19 cellular contexts compared by ENCODE assay signal in the genomic region with DNA sequence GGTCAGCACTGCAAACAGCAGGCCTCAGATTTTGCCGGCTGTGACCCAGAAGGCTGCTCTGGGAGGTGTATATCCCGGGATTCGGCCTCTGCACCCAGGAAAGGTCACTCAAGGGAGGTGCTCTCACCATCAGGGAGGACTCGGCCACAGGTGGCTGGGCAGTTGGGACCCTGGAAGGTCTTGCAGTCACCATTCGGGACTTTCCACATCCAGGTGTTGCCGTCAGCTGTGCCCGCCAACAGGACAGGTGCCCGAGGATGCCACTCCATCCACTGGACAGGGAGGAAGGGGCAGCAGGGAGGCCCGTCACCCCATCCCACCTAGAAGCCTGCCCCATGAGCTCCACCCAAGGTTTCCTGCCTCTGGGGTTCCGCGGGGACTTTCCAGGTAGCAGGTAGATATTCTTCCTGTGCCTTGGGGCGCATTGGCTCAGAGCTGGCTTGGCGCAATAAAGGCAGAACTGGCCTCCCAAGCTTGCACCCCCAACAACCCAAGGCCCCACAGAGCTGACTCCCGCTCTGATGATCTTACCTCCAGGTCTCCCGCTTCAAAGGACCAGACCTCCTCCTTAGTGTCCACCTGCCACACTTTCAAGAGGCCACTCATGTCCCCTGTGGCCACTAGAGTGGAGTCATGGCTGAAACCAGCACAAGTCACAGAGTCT. TPM values are rescaled to one million over a fixed set of nuclear protein-coding genes. Genes with fewer than 3 reads are reported as not detected.
DNase-seq lines count a peak whose midpoint lies in the region; ATAC-seq, FAIRE-seq and TF ChIP-seq lines count a peak whose summit lies in the region.
"Had no signal": no experiment of that assay in that cellular context is flagged by ENCODE, and none has a peak within 500 bp of the region (broad histone marks: within the 10 kb centered on the region; RNA-seq: fewer than 3 reads in every experiment).

No MANE protein-coding gene starts in this region.

- H3K27me3 ChIP-seq in DND-41 (ENCODE audit: insufficient read depth, low read length, poor library complexity) (no peaks in the 10 kb centered on the region), MM.1S (replicated peaks; ENCODE audit: insufficient read depth, low read length) (no peaks in the 10 kb centered on the region)
- H3K27me3 ChIP-seq: BLaER1 treated with 17β-estradiol and CSF1 and Interleukin-3, amounts not matched to agents 10 nM and 100 nM had no signal

- no peak overlapping the region for H3K9ac ChIP-seq in DND-41 (ENCODE audit: low read depth, low read length)
- no peak overlapping the region for H3K9ac ChIP-seq in MM.1S (ENCODE audit: low read length)

- no peak overlapping the region for H3K4me3 ChIP-seq in DND-41 (ENCODE audit: low read depth in 1 of 2, low read length in 2 of 2)
- no peak overlapping the region for H3K4me3 ChIP-seq in MM.1S (ENCODE audit: low read length)
- H3K4me3 ChIP-seq: BLaER1 treated with 17β-estradiol and CSF1 and Interleukin-3, amounts not matched to agents 10 nM and 100 nM; GM23338; K562 had no signal

- H3K4me3 Mint-ChIP-seq in activated CD4-positive, alpha-beta T cell treated with anti-CD3 and anti-CD28 coated beads, Interleukin-2, amount 10 ng/mL, durations not matched to agents 7 days and 5 days: no peak overlapping the region
- H3K4me3 Mint-ChIP-seq in chondrocyte (ENCODE audit: unreplicated experiment): no peak overlapping the region
- H3K4me3 Mint-ChIP-seq: GM23338 had no signal

- peaks cover 15% of the 10 kb centered on the region for H3K36me3 Mint-ChIP-seq in activated CD4-positive, alpha-beta T cell treated with anti-CD3 and anti-CD28 coated beads, Interleukin-2, amount 10 ng/mL, durations not matched to agents 7 days and 5 days (ENCODE audit: low read depth)
- peaks cover 13% of the 10 kb centered on the region for H3K36me3 Mint-ChIP-seq in chondrocyte (ENCODE audit: low read depth)

- H2AFZ ChIP-seq in DND-41 (ENCODE audit: low read depth, low read length) (no peak overlapping the region), MM.1S (ENCODE audit: low read length) (no peak overlapping the region)
- H2AFZ ChIP-seq: GM23338 had no signal

- H3K9me2 ChIP-seq in MM.1S (replicated peaks; ENCODE audit: insufficient read depth, low read length): no peaks in the 10 kb centered on the region

- no peak for TF ChIP-seq CTCF in DND-41 (IDR thresholded peaks at IDR 0.05; ENCODE audit: borderline replicate concordance, extremely low read depth, low read length, poor library complexity, severe bottlenecking)
- TF ChIP-seq CTCF in chondrocyte (IDR thresholded peaks at IDR 0.05): no peak
- TF ChIP-seq CTCF in D721Med (IDR thresholded peaks at IDR 0.05; ENCODE audit: insufficient read depth, missing control alignments): no peak
- TF ChIP-seq CTCF in MM.1S (IDR thresholded peaks at IDR 0.05; ENCODE audit: low read length): no peak

- CTCF ChIA-PET in activated CD4-positive, alpha-beta T cell treated with anti-CD3 and anti-CD28 coated beads, Interleukin-2, amount 10 ng/mL, durations not matched to agents 7 days and 5 days (lab: Charles Lee): interaction anchor here (0.6 to 2.0 kb wide), 5 partner anchors 9 to 130 kb away, joined by 3 to 9 read pairs (median 4); no protein-coding TSS in a partner anchor

- FAIRE-seq in GM19239 (lab: Jason Lieb, UNC): no peak
- FAIRE-seq in D721Med (lab: Jason Lieb, UNC): no peak
- FAIRE-seq: HTR-8/SVneo, K562 had no signal

- peaks cover 35% of the 10 kb centered on the region for H3K79me2 ChIP-seq in DND-41 (ENCODE audit: insufficient read depth, low read length)
- H3K79me2 ChIP-seq in MM.1S (ENCODE audit: low read length): peaks cover 30% of the 10 kb centered on the region

- intact Hi-C loops in posterior vena cava (cut with DNase I): no loop called here

- no peaks in the 10 kb centered on the region for H3F3A ChIP-seq in MM.1S (ENCODE audit: insufficient read depth, low read length)

- H3K9me3 ChIP-seq in DND-41 (ENCODE audit: insufficient read depth, low read length, severe bottlenecking) (no peaks in the 10 kb centered on the region), MM.1S (replicated peaks; ENCODE audit: insufficient read depth, low read length) (no peaks in the 10 kb centered on the region)
- H3K9me3 ChIP-seq: BLaER1 treated with 17β-estradiol and CSF1 and Interleukin-3, amounts not matched to agents 10 nM and 100 nM had no signal

- 0 out of 2 replicates have a peak overlapping the region, but pooled peaks have one; percentile 6 for H3K4me2 ChIP-seq in DND-41 (ENCODE audit: insufficient read depth, low read length)
- no peak overlapping the region for H3K4me2 ChIP-seq in MM.1S (ENCODE audit: low read depth, low read length)
- H3K4me2 ChIP-seq: GM23338 had no signal

- H3K9me3 Mint-ChIP-seq in activated CD4-positive, alpha-beta T cell treated with anti-CD3 and anti-CD28 coated beads, Interleukin-2, amount 10 ng/mL, durations not matched to agents 7 days and 5 days: no peaks in the 10 kb centered on the region
- H3K9me3 Mint-ChIP-seq in chondrocyte (ENCODE audit: low read depth): no peaks in the 10 kb centered on the region
- H3K9me3 Mint-ChIP-seq: GM23338 had no signal

- peaks cover 31% of the 10 kb centered on the region for H4K20me1 ChIP-seq in DND-41 (ENCODE audit: insufficient read depth, low read length)
- no peaks in the 10 kb centered on the region for H4K20me1 ChIP-seq in MM.1S (ENCODE audit: insufficient read depth, low read length)

- H3K4me1 Mint-ChIP-seq in activated CD4-positive, alpha-beta T cell treated with anti-CD3 and anti-CD28 coated beads, Interleukin-2, amount 10 ng/mL, durations not matched to agents 7 days and 5 days: peaks cover 40% of the 10 kb centered on the region
- H3K4me1 Mint-ChIP-seq in chondrocyte (ENCODE audit: low read depth): peaks cover 18% of the 10 kb centered on the region

- POLR2A ChIA-PET in activated CD4-positive, alpha-beta T cell treated with anti-CD3 and anti-CD28 coated beads, Interleukin-2, amount 10 ng/mL, durations not matched to agents 7 days and 5 days (lab: Charles Lee): no interaction called here

- no peaks in the 10 kb centered on the region for H3K27me3 Mint-ChIP-seq in activated CD4-positive, alpha-beta T cell treated with anti-CD3 and anti-CD28 coated beads, Interleukin-2, amount 10 ng/mL, durations not matched to agents 7 days and 5 days
- no peaks in the 10 kb centered on the region for H3K27me3 Mint-ChIP-seq in chondrocyte (ENCODE audit: low read depth)

- peaks cover 26% of the 10 kb centered on the region for H3K4me1 ChIP-seq in DND-41 (ENCODE audit: insufficient read depth, low read length)
- H3K4me1 ChIP-seq in MM.1S (ENCODE audit: low read length): peaks cover 9% of the 10 kb centered on the region; the same call in 1 of the 2 replicates

- DNase-seq in activated CD4-positive, alpha-beta T cell treated with anti-CD3 and anti-CD28 coated beads, Interleukin-2, amount 10 ng/mL, durations not matched to agents 7 days and 5 days: no peak
- DNase-seq in activated CD4-positive, alpha-beta T cell treated with anti-CD3 and anti-CD28 coated beads, Interleukin-2, amount 50 U/mL, for 4 hours: no peak
- DNase-seq in DND-41: no peak
- peak; percentile 81 for DNase-seq in chondrocyte (ENCODE audit: low spot score)
- peak; percentile 66 for DNase-seq in posterior vena cava (ENCODE audit: low spot score)
- DNase-seq in GM19239 (ENCODE audit: insufficient read length, low spot score): no peak
- no peak for DNase-seq in D721Med (ENCODE audit: insufficient read length, low spot score)
- DNase-seq in MM.1S: no peak
- DNase-seq: 8988T; NCI-H1092 treated with DMSO at 0.1 percent for 48 hours; NCI-H1694 treated with DMSO at 0.1 percent for 48 hours; NCI-H345; NCI-H69; NK-92 treated with Interleukin-12 subunit alpha and Interleukin-12 subunit beta, amount 100 ng/mL, for 24 hours; OCI-M1 had no signal

- H3K27ac ChIP-seq in DND-41 (ENCODE audit: low read length) (no peak overlapping the region), MM.1S (ENCODE audit: low read length) (no peak overlapping the region)

- no peak for ATAC-seq in DND-41 (ENCODE audit: insufficient read depth, low read depth)
- ATAC-seq: GM23338, K562 had no signal

- H3K36me3 ChIP-seq in DND-41 (ENCODE audit: insufficient read depth, low read length) (peaks cover 50% of the 10 kb centered on the region), MM.1S (replicated peaks; ENCODE audit: insufficient read depth, low read length) (no peaks in the 10 kb centered on the region)

- peak overlapping the region; percentile 27 for H3K27ac Mint-ChIP-seq in activated CD4-positive, alpha-beta T cell treated with anti-CD3 and anti-CD28 coated beads, Interleukin-2, amount 10 ng/mL, durations not matched to agents 7 days and 5 days
- H3K27ac Mint-ChIP-seq in chondrocyte (ENCODE audit: unreplicated experiment): no peak overlapping the region
- H3K27ac Mint-ChIP-seq: GM23338 had no signal

RNA-seq across cellular contexts. Expression of a gene that starts 3.5 kb away (rescaled TPM):
- 10 to 100 TPM; 42.3 to 51.1 TPM for total RNA-seq in activated CD4-positive, alpha-beta T cell treated with anti-CD3 and anti-CD28 coated beads, Interleukin-2, amount 10 ng/mL, durations not matched to agents 7 days and 5 days
- total RNA-seq in chondrocyte: 39.6 to 42.6 TPM (median 42.4 TPM) in 3 replicates
- total RNA-seq in posterior vena cava: 10 to 100 TPM; 43.3 to 45.0 TPM

RNA-seq across cellular contexts. Expression of a gene that starts 3.9 kb away (rescaled TPM):
- 10 to 100 TPM; 34.0 to 39.1 TPM for total RNA-seq in activated CD4-positive, alpha-beta T cell treated with anti-CD3 and anti-CD28 coated beads, Interleukin-2, amount 10 ng/mL, durations not matched to agents 7 days and 5 days
- total RNA-seq in chondrocyte (28.9 to 49.9 TPM (median 31.3 TPM) in 3 replicates), posterior vena cava (10 to 100 TPM; 29.8 to 45.3 TPM)

RNA-seq across cellular contexts. Expression of a gene that starts 5.6 kb away (rescaled TPM):
- total RNA-seq in activated CD4-positive, alpha-beta T cell treated with anti-CD3 and anti-CD28 coated beads, Interleukin-2, amount 10 ng/mL, durations not matched to agents 7 days and 5 days: 1 to 10 TPM; 1.0 to 1.2 TPM
- total RNA-seq in chondrocyte: 0.10 to 0.26 TPM (median 0.22 TPM) in 3 replicates
- 1 to 10 TPM; 1.2 to 4.2 TPM for total RNA-seq in posterior vena cava
- total RNA-seq: GM23338, K562 had no signal

RNA-seq across cellular contexts. Expression of a gene that starts 25.9 kb away (rescaled TPM):
- 100 to 1,000 TPM in 1 of 2 experiments, 10 to 100 TPM in 1; 99.3 to 101 TPM for total RNA-seq in activated CD4-positive, alpha-beta T cell treated with anti-CD3 and anti-CD28 coated beads, Interleukin-2, amount 10 ng/mL, durations not matched to agents 7 days and 5 days
- total RNA-seq in chondrocyte (69.6 to 100 TPM (median 96.1 TPM) in 3 replicates), posterior vena cava (100 to 1,000 TPM; 191 to 195 TPM)

RNA-seq across cellular contexts. Expression of a gene that starts 49.5 kb away (rescaled TPM):
- 100 to 1,000 TPM; 708 to 729 TPM for total RNA-seq in activated CD4-positive, alpha-beta T cell treated with anti-CD3 and anti-CD28 coated beads, Interleukin-2, amount 10 ng/mL, durations not matched to agents 7 days and 5 days
- total RNA-seq in chondrocyte (292 to 424 TPM (median 417 TPM) in 3 replicates), posterior vena cava (100 to 1,000 TPM; 258 to 291 TPM)

Comparison
In these comparisons a context has a peak if more than half of its experiments do, and no peak if none do; other contexts are left out.
1. DNase-seq: peak in chondrocyte (single experiment) and posterior vena cava (single experiment); none in activated CD4-positive, alpha-beta T cell treated with anti-CD3 and anti-CD28 coated beads, Interleukin-2, amount 10 ng/mL, durations not matched to agents 7 days and 5 days (single experiment), activated CD4-positive, alpha-beta T cell treated with anti-CD3 and anti-CD28 coated beads, Interleukin-2, amount 50 U/mL, for 4 hours (0 of 2), DND-41 (single experiment), GM19239 (single experiment), D721Med (single experiment) and MM.1S (single experiment).